In genomic region chr2:43226558-43226954, GRCh38 we compare ENCODE assay signal across 8 cellular contexts. TPM values are rescaled to one million over a fixed set of nuclear protein-coding genes. Genes with fewer than 3 reads are reported as not detected.
A peak's percentile ranks its signal among the peaks of the same experiment; 100 is the strongest.
DNase-seq lines count a peak whose midpoint lies in the region; ATAC-seq, FAIRE-seq and TF ChIP-seq lines count a peak whose summit lies in the region.

A gene with protein sequence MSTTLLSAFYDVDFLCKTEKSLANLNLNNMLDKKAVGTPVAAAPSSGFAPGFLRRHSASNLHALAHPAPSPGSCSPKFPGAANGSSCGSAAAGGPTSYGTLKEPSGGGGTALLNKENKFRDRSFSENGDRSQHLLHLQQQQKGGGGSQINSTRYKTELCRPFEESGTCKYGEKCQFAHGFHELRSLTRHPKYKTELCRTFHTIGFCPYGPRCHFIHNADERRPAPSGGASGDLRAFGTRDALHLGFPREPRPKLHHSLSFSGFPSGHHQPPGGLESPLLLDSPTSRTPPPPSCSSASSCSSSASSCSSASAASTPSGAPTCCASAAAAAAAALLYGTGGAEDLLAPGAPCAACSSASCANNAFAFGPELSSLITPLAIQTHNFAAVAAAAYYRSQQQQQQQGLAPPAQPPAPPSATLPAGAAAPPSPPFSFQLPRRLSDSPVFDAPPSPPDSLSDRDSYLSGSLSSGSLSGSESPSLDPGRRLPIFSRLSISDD (minus strand): TSS chr2:43226606. CDS start chr2:43226315, 291 bp downstream.

- H3K4me3 Mint-ChIP-seq in activated T-helper 2 cell treated with anti-CD3 and anti-CD28 coated beads, Interferon-gamma antibody, Interleukin-2, Interleukin-4, amounts not matched to agents 10 μg/mL and 5 μg/mL and 100 μg/mL, durations not matched to agents 14 hours and 24 hours and 36 hours (ENCODE audit: low read depth), result peak within 1 kb of the TSS; percentile 90
- peak within 1 kb of the TSS; percentile 84 for H3K4me3 Mint-ChIP-seq in natural killer cell treated with Interleukin-12 subunit alpha and Interleukin-12 subunit beta and Interleukin-15 and Interleukin-18, amount 100 ng/mL, for 72 hours
- peak within 1 kb of the TSS; percentile 99 to 100 for H3K4me3 Mint-ChIP-seq in stimulated activated naive CD8-positive, alpha-beta T cell treated with anti-CD3 and anti-CD28 coated beads, Interleukin-15, amount 100 ng/mL, for 72 hours

- FAIRE-seq in H54 (lab: Jason Lieb, UNC), result no peak

- peak; percentile 84 to 87 for ATAC-seq in natural killer cell treated with Interleukin-12 subunit alpha and Interleukin-12 subunit beta and Interleukin-15 and Interleukin-18, amount 100 ng/mL, for 72 hours
- peak; percentile 77 for ATAC-seq in stimulated activated naive CD8-positive, alpha-beta T cell treated with anti-CD3 and anti-CD28 coated beads, Interleukin-15, amount 100 ng/mL, for 72 hours

- intact Hi-C loops in activated T-helper 2 cell treated with anti-CD3 and anti-CD28 coated beads, Interferon-gamma antibody, Interleukin-2, Interleukin-4, amounts not matched to agents 10 μg/mL and 5 μg/mL and 100 μg/mL, durations not matched to agents 14 hours and 24 hours and 36 hours (cut with micrococcal nuclease), result loop anchor here (1.0 to 10.0 kb wide), 9 partner anchors 52 to 548 kb away; partner anchors contain the start of gene DYNC2LI1

- peak; percentile 79 for TF ChIP-seq POLR2A in H54 (IDR thresholded peaks at IDR 0.05; ENCODE audit: low read depth, low read length)
- TF ChIP-seq POLR2A in Raji (IDR thresholded peaks at IDR 0.05; ENCODE audit: insufficient read depth, low read depth, low read length), result peak; percentile 89

- H3K27ac Mint-ChIP-seq in activated T-helper 2 cell treated with anti-CD3 and anti-CD28 coated beads, Interferon-gamma antibody, Interleukin-2, Interleukin-4, amounts not matched to agents 10 μg/mL and 5 μg/mL and 100 μg/mL, durations not matched to agents 14 hours and 24 hours and 36 hours, result peak within 1 kb of the TSS; percentile 95
- H3K27ac Mint-ChIP-seq in natural killer cell treated with Interleukin-12 subunit alpha and Interleukin-12 subunit beta and Interleukin-15 and Interleukin-18, amount 100 ng/mL, for 72 hours, result peak within 1 kb of the TSS; percentile 72 to 85
- H3K27ac Mint-ChIP-seq in stimulated activated naive CD8-positive, alpha-beta T cell treated with anti-CD3 and anti-CD28 coated beads, Interleukin-15, amount 100 ng/mL, for 72 hours, result peak within 1 kb of the TSS; percentile 94 to 97

- DNase-seq in ELF-1 (ENCODE audit: low read depth, low spot score) (peak; percentile 94), H54 (ENCODE audit: insufficient read length, low spot score) (peak; percentile 98), M059J (ENCODE audit: low read depth) (peak; percentile 91), fibroblast of peridontal ligament (ENCODE audit: extremely low read depth) (peak; percentile 91)
- peak; percentile 95 for DNase-seq in activated T-helper 2 cell treated with anti-CD3 and anti-CD28 coated beads, Interferon-gamma antibody, Interleukin-2, Interleukin-4, amounts not matched to agents 10 μg/mL and 5 μg/mL and 100 μg/mL, durations not matched to agents 14 hours and 24 hours and 36 hours (ENCODE audit: low spot score)
- DNase-seq in natural killer cell treated with Interleukin-12 subunit alpha and Interleukin-12 subunit beta and Interleukin-15 and Interleukin-18, amount 100 ng/mL, for 72 hours (ENCODE audit: low spot score), result peak; percentile 96
- DNase-seq in stimulated activated naive CD8-positive, alpha-beta T cell treated with anti-CD3 and anti-CD28 coated beads, Interleukin-15, amount 100 ng/mL, for 72 hours, result peak; percentile 96 to 98

- peaks cover 30% of the 10 kb centered on the region for H3K4me1 Mint-ChIP-seq in activated T-helper 2 cell treated with anti-CD3 and anti-CD28 coated beads, Interferon-gamma antibody, Interleukin-2, Interleukin-4, amounts not matched to agents 10 μg/mL and 5 μg/mL and 100 μg/mL, durations not matched to agents 14 hours and 24 hours and 36 hours (ENCODE audit: low read depth)
- H3K4me1 Mint-ChIP-seq in natural killer cell treated with Interleukin-12 subunit alpha and Interleukin-12 subunit beta and Interleukin-15 and Interleukin-18, amount 100 ng/mL, for 72 hours (ENCODE audit: low read depth in 2 of 2), result peaks cover 44 to 49% of the 10 kb centered on the region in 2 donors
- H3K4me1 Mint-ChIP-seq in stimulated activated naive CD8-positive, alpha-beta T cell treated with anti-CD3 and anti-CD28 coated beads, Interleukin-15, amount 100 ng/mL, for 72 hours, result peaks cover 40% of the 10 kb centered on the region

- no peaks in the 10 kb centered on the region for H3K27me3 Mint-ChIP-seq in activated T-helper 2 cell treated with anti-CD3 and anti-CD28 coated beads, Interferon-gamma antibody, Interleukin-2, Interleukin-4, amounts not matched to agents 10 μg/mL and 5 μg/mL and 100 μg/mL, durations not matched to agents 14 hours and 24 hours and 36 hours (ENCODE audit: low read depth)
- H3K27me3 Mint-ChIP-seq in natural killer cell treated with Interleukin-12 subunit alpha and Interleukin-12 subunit beta and Interleukin-15 and Interleukin-18, amount 100 ng/mL, for 72 hours, result no peaks in the 10 kb centered on the region
- H3K27me3 Mint-ChIP-seq in stimulated activated naive CD8-positive, alpha-beta T cell treated with anti-CD3 and anti-CD28 coated beads, Interleukin-15, amount 100 ng/mL, for 72 hours, result no peaks in the 10 kb centered on the region

- no peaks in the 10 kb centered on the region for H3K9me3 Mint-ChIP-seq in activated T-helper 2 cell treated with anti-CD3 and anti-CD28 coated beads, Interferon-gamma antibody, Interleukin-2, Interleukin-4, amounts not matched to agents 10 μg/mL and 5 μg/mL and 100 μg/mL, durations not matched to agents 14 hours and 24 hours and 36 hours
- H3K9me3 Mint-ChIP-seq in natural killer cell treated with Interleukin-12 subunit alpha and Interleukin-12 subunit beta and Interleukin-15 and Interleukin-18, amount 100 ng/mL, for 72 hours, result no peaks in the 10 kb centered on the region
- H3K9me3 Mint-ChIP-seq in stimulated activated naive CD8-positive, alpha-beta T cell treated with anti-CD3 and anti-CD28 coated beads, Interleukin-15, amount 100 ng/mL, for 72 hours, result no peaks in the 10 kb centered on the region

- peaks cover 57% of the 10 kb centered on the region for H3K36me3 Mint-ChIP-seq in activated T-helper 2 cell treated with anti-CD3 and anti-CD28 coated beads, Interferon-gamma antibody, Interleukin-2, Interleukin-4, amounts not matched to agents 10 μg/mL and 5 μg/mL and 100 μg/mL, durations not matched to agents 14 hours and 24 hours and 36 hours (ENCODE audit: low read depth)
- H3K36me3 Mint-ChIP-seq in natural killer cell treated with Interleukin-12 subunit alpha and Interleukin-12 subunit beta and Interleukin-15 and Interleukin-18, amount 100 ng/mL, for 72 hours, result peaks cover 10% of the 10 kb centered on the region

RNA-seq across cellular contexts. Expression of the gene that starts here (rescaled TPM):
- total RNA-seq in M059J (2014; rRNA removed; shearing (Covaris generic)), result 2.5 and 5.7 TPM in 2 replicates
- 114 TPM in 2 replicates for total RNA-seq in activated T-helper 2 cell treated with anti-CD3 and anti-CD28 coated beads, Interferon-gamma antibody, Interleukin-2, Interleukin-4, amounts not matched to agents 10 μg/mL and 5 μg/mL and 100 μg/mL, durations not matched to agents 14 hours and 24 hours and 36 hours
- total RNA-seq in natural killer cell treated with Interleukin-12 subunit alpha and Interleukin-12 subunit beta and Interleukin-15 and Interleukin-18, amount 100 ng/mL, for 72 hours, result 10 to 100 TPM; 22.3 to 24.7 TPM

Comparison
In these comparisons a context has a peak if more than half of its experiments do, and no peak if none do; other contexts are left out.
1. Peak in every context shown above with its lines: DNase-seq and ATAC-seq.